Comparison of ENCODE assay signal across 21 cellular contexts in genomic region chr4:151809716-151810115, GRCh38. TPM values are rescaled to one million over a fixed set of nuclear protein-coding genes. Genes with fewer than 3 reads are reported as not detected.
DNase-seq lines count a peak whose midpoint lies in the region; ATAC-seq, FAIRE-seq and TF ChIP-seq lines count a peak whose summit lies in the region.
"Had no signal": no experiment of that assay in that cellular context is flagged by ENCODE, and none has a peak within 500 bp of the region (broad histone marks: within the 10 kb centered on the region; RNA-seq: fewer than 3 reads in every experiment).

No MANE protein-coding gene starts in this region.

- CTCF ChIA-PET in WTC11 (lab: Charles Lee): interaction anchor here (0.5 to 3.2 kb wide), 3 partner anchors 8 to 31 kb away, joined by 3 to 30 read pairs (median 3); no protein-coding TSS in a partner anchor
- CTCF ChIA-PET in H1 (lab: Charles Lee; ENCODE audit: partially characterized antibody): interaction anchor here (1.5 to 4.2 kb wide), 2 partner anchors 7 to 11 kb away, joined by 4 to 28 read pairs; no protein-coding TSS in a partner anchor

- H3K27me3 ChIP-seq in left ventricle myocardium inferior (ENCODE audit: low read depth) (no peaks in the 10 kb centered on the region), H1 (replicated peaks in 1 of 4; ENCODE audit: control insufficient read depth in 3 of 4, extremely low read depth in 1 of 4, insufficient read depth in 3 of 4, low read length in 3 of 4) (no peaks in the 10 kb centered on the region; a peak in 1 of 7 replicates), vagina (no peaks in the 10 kb centered on the region)
- H3K27me3 ChIP-seq: BLaER1 treated with 17β-estradiol and CSF1 and Interleukin-3, amounts not matched to agents 10 nM and 100 nM had no signal

- peak overlapping the region; percentile 32; the same call in 1 of the 2 replicates for H2BK15ac ChIP-seq in H1 (ENCODE audit: low read length)

- H2AK5ac ChIP-seq in H1 (ENCODE audit: low read depth, low read length): peak overlapping the region; percentile 77

- H3K27ac Mint-ChIP-seq in WTC11: peak overlapping the region; percentile 42
- H3K27ac Mint-ChIP-seq: B cell; CD8-positive, alpha-beta T cell; IgD-negative memory B cell had no signal

- DNase-seq in left ventricle myocardium inferior (no peak), left ventricle myocardium superior (no peak), WTC11 (ENCODE audit: low spot score) (no peak), H1 (ENCODE audit: low read depth in 1 of 2, low spot score in 2 of 2) (no peak), NCI-H1092 treated with DMSO at 0.1 percent for 48 hours (lab: John Stamatoyannopoulos, UW) (no peak), vagina (ENCODE audit: extremely low spot score in 2 of 2) (no peak), SW480 (ENCODE audit: low spot score) (no peak), DMS79 treated with DMSO at 0.1 percent for 48 hours (lab: John Stamatoyannopoulos, UW) (no peak)
- DNase-seq: 8988T; CD8-positive, alpha-beta T cell; DMS 273 treated with DMSO at 0.1 percent for 48 hours; DMS53; GDM1; GM23248; H7 had no signal

- H3K27ac ChIP-seq in left ventricle myocardium inferior (replicated peaks) (peak overlapping the region; percentile 82), H1 (ENCODE audit: low read depth, low read length) (no peak overlapping the region), vagina (no peak overlapping the region)
- H3K27ac ChIP-seq: BLaER1 treated with 17β-estradiol and CSF1 and Interleukin-3, amounts not matched to agents 10 nM and 100 nM; GM23248 had no signal

- no peak overlapping the region for H3K14ac ChIP-seq in H1 (ENCODE audit: insufficient read length)

- WGBS in H1 (ENCODE audit: extremely low coverage in 1 of 2, insufficient coverage in 1 of 2, insufficient read length in 1 of 2, insufficient replicate concordance in 2 of 2, low coverage in 1 of 2, low lambda C conversion rate in 2 of 2, missing lambda C conversion rate in 1 of 2), 2 experiments: 93% methylated on average over 6 of the region's 6 CpGs; no CpG with 5 or more reads in 1 of the 2 experiments

- H2BK5ac ChIP-seq in H1 (ENCODE audit: low read depth, low read length): peak overlapping the region; percentile 87; the same call in 1 of the 2 replicates

- TF ChIP-seq CTCF in left ventricle myocardium inferior (IDR thresholded peaks at IDR 0.05; ENCODE audit: borderline replicate concordance): no peak
- no peak for TF ChIP-seq CTCF in WTC11 (IDR thresholded peaks at IDR 0.05)
- no peak for TF ChIP-seq CTCF in H1 (IDR thresholded peaks at IDR 0.05; ENCODE audit: control extremely low read depth in 1 of 3, insufficient read depth in 1 of 3, low read depth in 1 of 3, low read length in 3 of 3)
- no peak for TF ChIP-seq CTCF in vagina (IDR thresholded peaks at IDR 0.05)

- no peaks in the 10 kb centered on the region for H3K79me1 ChIP-seq in H1 (ENCODE audit: low read depth, low read length)

- peak overlapping the region; percentile 84 for H2BK120ac ChIP-seq in H1 (replicated peaks; ENCODE audit: low read depth, low read length)

- H3K36me3 Mint-ChIP-seq in WTC11: no peaks in the 10 kb centered on the region
- H3K36me3 Mint-ChIP-seq: CD8-positive, alpha-beta T cell had no signal

- no peak overlapping the region for H3K23ac ChIP-seq in H1 (ENCODE audit: insufficient read length)

- H3K4me3 ChIP-seq in left ventricle myocardium inferior: no peak overlapping the region
- H3K4me3 ChIP-seq in H1 (ENCODE audit: extremely low read depth in 1 of 4, insufficient read depth in 2 of 4, low read depth in 3 of 4, low read length in 4 of 4): no peak overlapping the region
- H3K4me3 ChIP-seq in vagina: no peak overlapping the region
- H3K4me3 ChIP-seq: BLaER1 treated with 17β-estradiol and CSF1 and Interleukin-3, amounts not matched to agents 10 nM and 100 nM; GM23248 had no signal

- H3K79me2 ChIP-seq in H1 (ENCODE audit: control insufficient read depth in 1 of 2, insufficient read depth in 2 of 2, low read length in 2 of 2): no peaks in the 10 kb centered on the region

- H3K23me2 ChIP-seq in H1 (ENCODE audit: low read depth, low read length): no peaks in the 10 kb centered on the region

- intact Hi-C loops in left ventricle myocardium inferior (cut with micrococcal nuclease): no loop called here
- intact Hi-C loops in left ventricle myocardium superior (cut with micrococcal nuclease): no loop called here
- intact Hi-C loops in vagina (cut with DNase I): no loop called here

- no peak overlapping the region for H3K9ac ChIP-seq in H1 (replicated peaks in 1 of 4; ENCODE audit: extremely low read depth in 1 of 4, low read depth in 3 of 4, low read length in 3 of 4)
- H3K9ac ChIP-seq: BLaER1 treated with 17β-estradiol and CSF1 and Interleukin-3, amounts not matched to agents 10 nM and 100 nM; GM23248 had no signal

- H3K9me3 ChIP-seq in left ventricle myocardium inferior (replicated peaks) (peaks cover 7% of the 10 kb centered on the region), H1 (ENCODE audit: insufficient read depth in 2 of 2, low read depth in 1 of 2, low read length in 1 of 2) (peaks cover 3 to 6% of the 10 kb centered on the region in 2 experiments; a peak in 2 of 4 replicates), vagina (no peaks in the 10 kb centered on the region)

- peaks cover 17% of the 10 kb centered on the region for H3K4me1 Mint-ChIP-seq in WTC11
- H3K4me1 Mint-ChIP-seq: B cell had no signal

- ATAC-seq in left ventricle myocardium superior: no peak
- ATAC-seq in WTC11: no peak
- ATAC-seq: CD8-positive, alpha-beta T cell; HepG2 had no signal

- H3K27me3 Mint-ChIP-seq in WTC11 (ENCODE audit: low read depth): no peaks in the 10 kb centered on the region
- H3K27me3 Mint-ChIP-seq: IgD-negative memory B cell had no signal

- peak overlapping the region; percentile 68; the same call in 1 of the 2 replicates for H2BK20ac ChIP-seq in H1 (ENCODE audit: low read length)

- TF ChIP-seq EP300 in H1 (IDR thresholded peaks at IDR 0.05; ENCODE audit: borderline replicate concordance in 1 of 2, low read depth in 2 of 2, low read length in 2 of 2): no peak

- H3K4ac ChIP-seq in H1 (replicated peaks; ENCODE audit: insufficient read length, low read depth, low read length): peak overlapping the region; percentile 27

- no peak for TF ChIP-seq RAD21 in H1 (IDR thresholded peaks at IDR 0.05 in 1 of 2, conservative IDR thresholded peaks at IDR 0.05 in 1 of 2; ENCODE audit: low read depth in 2 of 2, low read length in 2 of 2)

- no peak overlapping the region for H3K4me3 Mint-ChIP-seq in WTC11
- H3K4me3 Mint-ChIP-seq: B cell; CD8-positive, alpha-beta T cell; IgD-negative memory B cell had no signal

- H2AFZ ChIP-seq in H1 (ENCODE audit: low read length): no peak overlapping the region
- H2AFZ ChIP-seq: GM23248 had no signal

- H4K91ac ChIP-seq in H1 (replicated peaks; ENCODE audit: insufficient read length, low read length): peak overlapping the region; percentile 61

- H2BK12ac ChIP-seq in H1 (ENCODE audit: low read depth, low read length): peak overlapping the region; percentile 70; the same call in 1 of the 2 replicates

- POLR2A ChIA-PET in WTC11 (lab: Charles Lee): no interaction called here
- POLR2A ChIA-PET in H1 (lab: Charles Lee; ENCODE audit: partially characterized antibody): no interaction called here

- H4K20me1 ChIP-seq in H1 (replicated peaks in 1 of 2; ENCODE audit: control insufficient read depth in 1 of 2, insufficient read depth in 2 of 2, low read length in 2 of 2): no peaks in the 10 kb centered on the region
- H4K20me1 ChIP-seq: BLaER1 treated with 17β-estradiol and CSF1 and Interleukin-3, amounts not matched to agents 10 nM and 100 nM had no signal

- H3K36me3 ChIP-seq in left ventricle myocardium inferior: no peaks in the 10 kb centered on the region
- H3K36me3 ChIP-seq in H1 (ENCODE audit: control insufficient read depth in 2 of 4, insufficient read depth in 4 of 4, low read length in 3 of 4): no peaks in the 10 kb centered on the region
- no peaks in the 10 kb centered on the region for H3K36me3 ChIP-seq in vagina
- H3K36me3 ChIP-seq: BLaER1 treated with 17β-estradiol and CSF1 and Interleukin-3, amounts not matched to agents 10 nM and 100 nM had no signal

- H3K4me2 ChIP-seq in H1 (ENCODE audit: insufficient read depth in 1 of 2, low read depth in 2 of 2, low read length in 2 of 2): no peak overlapping the region
- H3K4me2 ChIP-seq: BLaER1 treated with 17β-estradiol and CSF1 and Interleukin-3, amounts not matched to agents 10 nM and 100 nM had no signal

- no peak for FAIRE-seq in H1 (lab: Jason Lieb, UNC)
- FAIRE-seq: GM12892, GM18507, HepG2 had no signal

- no peak overlapping the region for H4K5ac ChIP-seq in H1 (ENCODE audit: insufficient read length, low read depth, low read length)

- peaks cover 18% of the 10 kb centered on the region for H3K4me1 ChIP-seq in left ventricle myocardium inferior
- H3K4me1 ChIP-seq in H1 (replicated peaks in 1 of 4; ENCODE audit: control insufficient read depth in 3 of 4, insufficient read depth in 4 of 4, low read length in 3 of 4): peaks cover 0 to 10% (median 6%) of the 10 kb centered on the region in 4 experiments; a peak in 5 of 7 replicates
- no peaks in the 10 kb centered on the region for H3K4me1 ChIP-seq in vagina

- no peak overlapping the region for H4K8ac ChIP-seq in H1 (ENCODE audit: extremely low read depth, insufficient read depth, low read length)

- no peak overlapping the region for H3K56ac ChIP-seq in H1 (replicated peaks; ENCODE audit: insufficient read length, low read depth, low read length)

- H3K18ac ChIP-seq in H1 (ENCODE audit: extremely low read depth, low read length): peak overlapping the region; percentile 51

- TF ChIP-seq POLR2A in H1 (IDR thresholded peaks at IDR 0.05; ENCODE audit: control extremely low read depth in 1 of 2, low read depth in 2 of 2, low read length in 2 of 2) (no peak), vagina (IDR thresholded peaks at IDR 0.05) (no peak)

- H3K9me3 Mint-ChIP-seq in WTC11: peaks cover 6% of the 10 kb centered on the region; the same call in 1 of the 2 replicates
- H3K9me3 Mint-ChIP-seq: CD8-positive, alpha-beta T cell; IgD-negative memory B cell had no signal

TF ChIP-seq in WTC11, 78 proteins besides CTCF, POLR2A, EP300 and RAD21 (continues in another document):
- no peak for TF ChIP-seq TEAD4 (CRISPR knock-in tag; IDR thresholded peaks at IDR 0.05)

TF ChIP-seq in H1, 55 proteins besides CTCF, POLR2A, EP300 and RAD21 (continues in another document):
- TF ChIP-seq POLR2AphosphoS5 (IDR thresholded peaks at IDR 0.05; ENCODE audit: low read depth, low read length): no peak

RNA-seq across cellular contexts. Expression of gene GATB, which starts 48.9 kb away (rescaled TPM):
- total RNA-seq in left ventricle myocardium inferior (102 TPM), left ventricle myocardium superior (142 TPM), WTC11 (2021) (16.2 to 22.7 TPM (median 20.8 TPM) in 3 replicates), vagina (17.7 TPM)
- 18.0 TPM in 2 replicates for total RNA-seq in H1 (2021; fragmentation: NEBNext Ultra II Directional; extraction: Animal tissue kit (Norgen Biotek cat#: 25700))
- 12.6 and 15.3 TPM in 2 replicates for polyA plus RNA-seq in H1 (2011; rRNA removed)
- polyA plus RNA-seq in H1 (2011; cell fraction: cytosol; rRNA removed): 18.5 TPM
- 14.9 TPM for polyA plus RNA-seq in H1 (2011; cell fraction: nucleus; rRNA removed)
- polyA plus RNA-seq in H1 (2012, experiment 1 of 2): 17.7 to 27.2 TPM (median 19.9 TPM) in 4 replicates
- polyA plus RNA-seq in H1 (2012, experiment 2 of 2): 18.8 TPM
- polyA plus RNA-seq in H1 (2013, experiment 1 of 2): 11.6 TPM
- 11.0 TPM for polyA plus RNA-seq in H1 (2013, experiment 2 of 2)
- 17.7 and 19.6 TPM in 2 replicates for polyA minus RNA-seq in H1 (2011; rRNA and poly(A)+ RNA removed)
- 12.9 TPM for polyA minus RNA-seq in H1 (2011; cell fraction: cytosol; rRNA and poly(A)+ RNA removed)
- 23.8 TPM for polyA minus RNA-seq in H1 (2011; cell fraction: nucleus; rRNA and poly(A)+ RNA removed)
